28 cellular contexts compared by ENCODE assay signal in the genomic region with DNA sequence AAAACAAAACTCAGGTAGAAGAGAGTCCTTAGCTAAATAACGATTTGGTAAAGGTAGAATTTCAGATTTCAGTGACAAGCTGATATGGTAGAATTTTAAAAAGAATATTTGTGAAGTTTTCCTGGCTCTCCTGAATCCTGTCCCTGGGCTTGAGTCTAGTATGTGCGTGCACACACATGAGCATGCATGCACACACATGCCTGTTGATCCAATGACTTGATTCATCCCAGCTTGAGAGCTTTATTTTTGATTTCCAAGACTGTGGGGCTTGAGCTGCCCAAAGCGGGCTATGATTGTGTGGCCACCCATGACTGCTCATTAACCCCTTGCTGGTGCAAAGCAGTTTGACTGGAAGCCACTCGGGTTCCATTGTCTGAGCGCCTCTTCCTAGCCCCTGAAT. TPM values are rescaled to one million over a fixed set of nuclear protein-coding genes. Genes with fewer than 3 reads are reported as not detected.
"Had no signal": no experiment of that assay in that cellular context is flagged by ENCODE, and none has a peak within 500 bp of the region (broad histone marks: within the 10 kb centered on the region; RNA-seq: fewer than 3 reads in every experiment).

No MANE protein-coding gene starts in this region.

- H3K4me3 ChIP-seq: ascending aorta had no signal

- H3K9me3 ChIP-seq: ascending aorta had no signal

- H3K27ac ChIP-seq: ascending aorta, WERI-Rb-1 had no signal

- H3K4me1 ChIP-seq: ascending aorta had no signal

- H3K36me3 ChIP-seq: ascending aorta, WERI-Rb-1 had no signal

- DNase-seq: activated CD4-positive, alpha-beta memory T cell treated with anti-CD3 and anti-CD28 coated beads, Interleukin-2, amount 10 ng/mL, durations not matched to agents 7 days and 5 days; activated CD4-positive, alpha-beta T cell treated with anti-CD3 and anti-CD28 coated beads for 1 hour; activated CD4-positive, alpha-beta T cell treated with anti-CD3 and anti-CD28 coated beads for 36 hours; activated CD4-positive, alpha-beta T cell treated with anti-CD3 and anti-CD28 coated beads for 48 hours; activated CD4-positive, alpha-beta T cell treated with anti-CD3 and anti-CD28 coated beads, Interleukin-2, amount 10 ng/mL, durations not matched to agents 7 days and 5 days; activated CD4-positive, alpha-beta T cell treated with anti-CD3 and anti-CD28 coated beads, Interleukin-2, amount 50 U/mL, for 48 hours; activated CD4-positive, CD25-positive, alpha-beta regulatory T cell; activated CD8-positive, alpha-beta memory T cell treated with anti-CD3 and anti-CD28 coated beads for 24 hours; activated CD8-positive, alpha-beta memory T cell treated with anti-CD3 and anti-CD28 coated beads, Interleukin-2, amount 10 ng/mL, durations not matched to agents 7 days and 5 days; activated CD8-positive, alpha-beta memory T cell treated with anti-CD3 and anti-CD28 coated beads, Interleukin-2, amount 50 U/mL, for 48 hours; activated CD8-positive, alpha-beta T cell treated with anti-CD3 and anti-CD28 coated beads, Interleukin-2, amount 10 ng/mL, durations not matched to agents 7 days and 5 days; activated effector memory CD4-positive, alpha-beta T cell treated with Interleukin-2 at 50 U/mL for 16 hours; activated gamma-delta T cell; activated naive CD4-positive, alpha-beta T cell treated with anti-CD3 and anti-CD28 coated beads, Interleukin-2, amount 10 ng/mL, durations not matched to agents 7 days and 5 days; activated naive CD4-positive, alpha-beta T cell treated with Interleukin-2 at 50 U/mL for 16 hours; activated naive CD8-positive, alpha-beta T cell treated with anti-CD3 and anti-CD28 coated beads, Interleukin-2, amount 10 ng/mL, durations not matched to agents 7 days and 5 days; activated naive CD8-positive, alpha-beta T cell treated with anti-CD3 and anti-CD28 coated beads, Interleukin-2, amount 50 U/mL, for 24 hours; activated T-cell treated with anti-CD3 and anti-CD28 coated beads, Interleukin-2, amount 50 U/mL, for 24 hours; activated T-cell treated with anti-CD3 and anti-CD28 coated beads, Interleukin-2, amount 50 U/mL, for 48 hours; amygdala; anterior cingulate cortex; central memory CD4-positive, alpha-beta T cell; SW 1271; T-helper 1 cell; T-helper 2 cell; T-helper 9 cell; WERI-Rb-1 had no signal

- H3K27me3 ChIP-seq: ascending aorta had no signal

RNA-seq across cellular contexts. Expression of a gene that starts 9.0 kb away (rescaled TPM):
- total RNA-seq: activated CD4-positive, alpha-beta memory T cell treated with anti-CD3 and anti-CD28 coated beads, Interleukin-2, amount 10 ng/mL, durations not matched to agents 7 days and 5 days had no signal
